ENCODE assay signal across 1 cellular context in the genomic region with DNA sequence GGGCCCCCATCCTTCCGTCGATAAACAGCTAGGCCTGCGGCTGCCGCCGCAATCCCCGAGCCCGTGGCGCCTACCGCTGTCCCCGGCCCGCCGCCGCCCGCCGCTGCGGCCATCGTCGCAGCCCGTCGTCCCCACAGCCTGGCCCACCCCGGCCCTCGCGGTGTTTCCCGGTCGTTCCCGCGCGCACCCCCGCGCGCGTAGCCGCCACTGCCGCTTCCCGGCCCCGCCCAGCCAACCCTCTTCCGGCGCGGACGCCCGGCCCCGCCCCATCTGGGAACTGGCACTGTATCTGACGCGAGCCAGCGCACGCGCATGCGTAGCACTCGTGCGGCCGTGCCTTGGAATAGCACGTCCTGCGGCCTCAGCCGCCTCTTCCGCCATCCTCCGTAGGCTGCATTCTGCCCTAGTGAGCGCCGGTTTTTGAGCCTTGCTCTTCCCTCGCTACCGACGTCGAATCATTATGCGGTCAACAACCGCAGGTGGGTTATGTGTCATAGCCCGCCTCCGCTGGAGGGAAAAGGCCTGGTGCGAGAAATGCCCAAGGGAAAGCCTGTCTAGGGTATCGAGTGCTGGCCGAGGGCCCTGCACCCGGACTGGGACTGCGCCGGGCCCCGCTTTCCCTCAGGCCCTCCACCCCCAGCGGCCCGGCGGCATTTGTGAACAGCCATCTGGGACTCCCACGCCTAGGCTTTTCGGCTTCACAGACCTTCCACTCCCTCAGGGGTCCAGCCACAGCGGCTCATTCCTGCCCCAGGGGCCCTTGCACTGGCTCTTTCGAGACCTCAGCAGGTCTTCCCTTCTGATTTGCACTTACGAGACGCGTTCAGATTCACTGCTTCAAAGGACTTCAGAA.
A peak's percentile ranks its signal among the peaks of the same experiment; 100 is the strongest.
TF ChIP-seq lines count a peak whose summit lies in the region.

A gene (minus strand): TSS at position 209 of the 853 bp plus-strand sequence. CDS start 96 bp downstream, at position 113.

TF ChIP-seq in GM12878, 131 proteins besides CTCF, POLR2A, EP300 and RAD21 (continued from another document and continues in another):
- TF ChIP-seq, protein P1, sequence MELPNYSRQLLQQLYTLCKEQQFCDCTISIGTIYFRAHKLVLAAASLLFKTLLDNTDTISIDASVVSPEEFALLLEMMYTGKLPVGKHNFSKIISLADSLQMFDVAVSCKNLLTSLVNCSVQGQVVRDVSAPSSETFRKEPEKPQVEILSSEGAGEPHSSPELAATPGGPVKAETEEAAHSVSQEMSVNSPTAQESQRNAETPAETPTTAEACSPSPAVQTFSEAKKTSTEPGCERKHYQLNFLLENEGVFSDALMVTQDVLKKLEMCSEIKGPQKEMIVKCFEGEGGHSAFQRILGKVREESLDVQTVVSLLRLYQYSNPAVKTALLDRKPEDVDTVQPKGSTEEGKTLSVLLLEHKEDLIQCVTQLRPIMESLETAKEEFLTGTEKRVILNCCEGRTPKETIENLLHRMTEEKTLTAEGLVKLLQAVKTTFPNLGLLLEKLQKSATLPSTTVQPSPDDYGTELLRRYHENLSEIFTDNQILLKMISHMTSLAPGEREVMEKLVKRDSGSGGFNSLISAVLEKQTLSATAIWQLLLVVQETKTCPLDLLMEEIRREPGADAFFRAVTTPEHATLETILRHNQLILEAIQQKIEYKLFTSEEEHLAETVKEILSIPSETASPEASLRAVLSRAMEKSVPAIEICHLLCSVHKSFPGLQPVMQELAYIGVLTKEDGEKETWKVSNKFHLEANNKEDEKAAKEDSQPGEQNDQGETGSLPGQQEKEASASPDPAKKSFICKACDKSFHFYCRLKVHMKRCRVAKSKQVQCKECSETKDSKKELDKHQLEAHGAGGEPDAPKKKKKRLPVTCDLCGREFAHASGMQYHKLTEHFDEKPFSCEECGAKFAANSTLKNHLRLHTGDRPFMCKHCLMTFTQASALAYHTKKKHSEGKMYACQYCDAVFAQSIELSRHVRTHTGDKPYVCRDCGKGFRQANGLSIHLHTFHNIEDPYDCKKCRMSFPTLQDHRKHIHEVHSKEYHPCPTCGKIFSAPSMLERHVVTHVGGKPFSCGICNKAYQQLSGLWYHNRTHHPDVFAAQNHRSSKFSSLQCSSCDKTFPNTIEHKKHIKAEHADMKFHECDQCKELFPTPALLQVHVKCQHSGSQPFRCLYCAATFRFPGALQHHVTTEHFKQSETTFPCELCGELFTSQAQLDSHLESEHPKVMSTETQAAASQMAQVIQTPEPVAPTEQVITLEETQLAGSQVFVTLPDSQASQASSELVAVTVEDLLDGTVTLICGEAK (IDR thresholded peaks at IDR 0.05; ENCODE audit: borderline replicate concordance): peak; percentile 44; the same call in 1 of the 2 replicates
- TF ChIP-seq CHD1 (IDR thresholded peaks at IDR 0.05; ENCODE audit: low read depth, low read length) (peak; percentile 59), CREB1 (IDR thresholded peaks at IDR 0.05; ENCODE audit: low read depth) (peak; percentile 74), NR2F1 (conservative IDR thresholded peaks at IDR 0.05) (peak; percentile 47; the same call in 1 of the 2 replicates), BMI1 (IDR thresholded peaks at IDR 0.05; ENCODE audit: borderline replicate concordance) (no peak), TCF12 (IDR thresholded peaks at IDR 0.05; ENCODE audit: low read depth, low read length) (0 out of 2 replicates have a peak, but pooled peaks have one; percentile 58), RELA (IDR thresholded peaks at IDR 0.05; ENCODE audit: borderline replicate concordance, partially characterized antibody) (no peak), BCL11A (IDR thresholded peaks at IDR 0.05; ENCODE audit: low read depth, low read length) (peak; percentile 68), TAF1 (IDR thresholded peaks at IDR 0.05; ENCODE audit: borderline replicate concordance, low read depth, low read length) (peak; percentile 65; the same call in 1 of the 2 replicates), HDGF (IDR thresholded peaks at IDR 0.05) (peak; percentile 86; the same call in 1 of the 2 replicates), IKZF1 (conservative IDR thresholded peaks at IDR 0.05) (peak; percentile 90), ZBED1 (IDR thresholded peaks at IDR 0.05; ENCODE audit: borderline replicate concordance) (0 out of 2 replicates have a peak, but pooled peaks have one; percentile 29), RBBP5 (conservative IDR thresholded peaks at IDR 0.05) (no peak), MYB (IDR thresholded peaks at IDR 0.05; ENCODE audit: borderline replicate concordance, low read depth, low read length) (no peak), SRF (IDR thresholded peaks at IDR 0.05; ENCODE audit: low read depth in 2 of 2, low read length in 2 of 2) (peak in 1 of 2 experiments; percentile 21; a peak in 1 of 4 replicates), NBN (IDR thresholded peaks at IDR 0.05) (peak; percentile 97), CHD2 (IDR thresholded peaks at IDR 0.05; ENCODE audit: borderline replicate concordance, low read depth, low read length) (peak; percentile 91), JUND (IDR thresholded peaks at IDR 0.05; ENCODE audit: low read depth, low read length) (0 out of 2 replicates have a peak, but pooled peaks have one; percentile 15), POLR2AphosphoS2 (IDR thresholded peaks at IDR 0.05; ENCODE audit: low read depth, low read length) (0 out of 2 replicates have a peak, but pooled peaks have one; percentile 62), KLF5 (IDR thresholded peaks at IDR 0.05; ENCODE audit: partially characterized antibody) (peak; percentile 69), YY1 (IDR thresholded peaks at IDR 0.05; ENCODE audit: low read depth, low read length) (peak; percentile 78), BRCA1 (IDR thresholded peaks at IDR 0.05; ENCODE audit: low read depth, low read length) (peak; percentile 64; the same call in 1 of the 2 replicates), ASH2L (IDR thresholded peaks at IDR 0.05; ENCODE audit: borderline replicate concordance, low read depth) (0 out of 2 replicates have a peak, but pooled peaks have one; percentile 64), SP1 (IDR thresholded peaks at IDR 0.05; ENCODE audit: low read depth, low read length) (peak; percentile 68), ZNF207 (IDR thresholded peaks at IDR 0.05; ENCODE audit: borderline replicate concordance) (peak; percentile 69; the same call in 1 of the 2 replicates), ZNF217 (IDR thresholded peaks at IDR 0.05) (peak; percentile 12; the same call in 1 of the 2 replicates), KAT2A (conservative IDR thresholded peaks at IDR 0.05; ENCODE audit: control insufficient read depth, low read depth, low read length) (no peak), EGR1 (IDR thresholded peaks at IDR 0.05; ENCODE audit: borderline replicate concordance in 1 of 2, low read depth in 2 of 2, low read length in 2 of 2) (peak in 1 of 2 experiments; percentile 77; a peak in 1 of 3 replicates), STAT3 (IDR thresholded peaks at IDR 0.05; ENCODE audit: low read depth, low read length) (0 out of 2 replicates have a peak, but pooled peaks have one; percentile 24), ESRRA (IDR thresholded peaks at IDR 0.05; ENCODE audit: low read length) (0 out of 2 replicates have a peak, but pooled peaks have one; percentile 31)
- TF ChIP-seq, protein P2, sequence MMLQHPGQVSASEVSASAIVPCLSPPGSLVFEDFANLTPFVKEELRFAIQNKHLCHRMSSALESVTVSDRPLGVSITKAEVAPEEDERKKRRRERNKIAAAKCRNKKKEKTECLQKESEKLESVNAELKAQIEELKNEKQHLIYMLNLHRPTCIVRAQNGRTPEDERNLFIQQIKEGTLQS (IDR thresholded peaks at IDR 0.05; ENCODE audit: borderline replicate concordance, extremely low read depth, low read depth, low read length): no peak
- TF ChIP-seq, protein P3, sequence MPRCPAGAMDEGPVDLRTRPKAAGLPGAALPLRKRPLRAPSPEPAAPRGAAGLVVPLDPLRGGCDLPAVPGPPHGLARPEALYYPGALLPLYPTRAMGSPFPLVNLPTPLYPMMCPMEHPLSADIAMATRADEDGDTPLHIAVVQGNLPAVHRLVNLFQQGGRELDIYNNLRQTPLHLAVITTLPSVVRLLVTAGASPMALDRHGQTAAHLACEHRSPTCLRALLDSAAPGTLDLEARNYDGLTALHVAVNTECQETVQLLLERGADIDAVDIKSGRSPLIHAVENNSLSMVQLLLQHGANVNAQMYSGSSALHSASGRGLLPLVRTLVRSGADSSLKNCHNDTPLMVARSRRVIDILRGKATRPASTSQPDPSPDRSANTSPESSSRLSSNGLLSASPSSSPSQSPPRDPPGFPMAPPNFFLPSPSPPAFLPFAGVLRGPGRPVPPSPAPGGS (IDR thresholded peaks at IDR 0.05; ENCODE audit: borderline replicate concordance, insufficient read depth, low read depth, low read length, poor library complexity, severe bottlenecking): no peak
- TF ChIP-seq, protein P4, sequence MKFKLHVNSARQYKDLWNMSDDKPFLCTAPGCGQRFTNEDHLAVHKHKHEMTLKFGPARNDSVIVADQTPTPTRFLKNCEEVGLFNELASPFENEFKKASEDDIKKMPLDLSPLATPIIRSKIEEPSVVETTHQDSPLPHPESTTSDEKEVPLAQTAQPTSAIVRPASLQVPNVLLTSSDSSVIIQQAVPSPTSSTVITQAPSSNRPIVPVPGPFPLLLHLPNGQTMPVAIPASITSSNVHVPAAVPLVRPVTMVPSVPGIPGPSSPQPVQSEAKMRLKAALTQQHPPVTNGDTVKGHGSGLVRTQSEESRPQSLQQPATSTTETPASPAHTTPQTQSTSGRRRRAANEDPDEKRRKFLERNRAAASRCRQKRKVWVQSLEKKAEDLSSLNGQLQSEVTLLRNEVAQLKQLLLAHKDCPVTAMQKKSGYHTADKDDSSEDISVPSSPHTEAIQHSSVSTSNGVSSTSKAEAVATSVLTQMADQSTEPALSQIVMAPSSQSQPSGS (IDR thresholded peaks at IDR 0.05; ENCODE audit: low read length): no peak; the same call in 1 of the 2 replicates
- TF ChIP-seq, protein P5, sequence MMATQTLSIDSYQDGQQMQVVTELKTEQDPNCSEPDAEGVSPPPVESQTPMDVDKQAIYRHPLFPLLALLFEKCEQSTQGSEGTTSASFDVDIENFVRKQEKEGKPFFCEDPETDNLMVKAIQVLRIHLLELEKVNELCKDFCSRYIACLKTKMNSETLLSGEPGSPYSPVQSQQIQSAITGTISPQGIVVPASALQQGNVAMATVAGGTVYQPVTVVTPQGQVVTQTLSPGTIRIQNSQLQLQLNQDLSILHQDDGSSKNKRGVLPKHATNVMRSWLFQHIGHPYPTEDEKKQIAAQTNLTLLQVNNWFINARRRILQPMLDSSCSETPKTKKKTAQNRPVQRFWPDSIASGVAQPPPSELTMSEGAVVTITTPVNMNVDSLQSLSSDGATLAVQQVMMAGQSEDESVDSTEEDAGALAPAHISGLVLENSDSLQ (IDR thresholded peaks at IDR 0.05): peak; percentile 52; the same call in 1 of the 2 replicates
- TF ChIP-seq, protein P6, sequence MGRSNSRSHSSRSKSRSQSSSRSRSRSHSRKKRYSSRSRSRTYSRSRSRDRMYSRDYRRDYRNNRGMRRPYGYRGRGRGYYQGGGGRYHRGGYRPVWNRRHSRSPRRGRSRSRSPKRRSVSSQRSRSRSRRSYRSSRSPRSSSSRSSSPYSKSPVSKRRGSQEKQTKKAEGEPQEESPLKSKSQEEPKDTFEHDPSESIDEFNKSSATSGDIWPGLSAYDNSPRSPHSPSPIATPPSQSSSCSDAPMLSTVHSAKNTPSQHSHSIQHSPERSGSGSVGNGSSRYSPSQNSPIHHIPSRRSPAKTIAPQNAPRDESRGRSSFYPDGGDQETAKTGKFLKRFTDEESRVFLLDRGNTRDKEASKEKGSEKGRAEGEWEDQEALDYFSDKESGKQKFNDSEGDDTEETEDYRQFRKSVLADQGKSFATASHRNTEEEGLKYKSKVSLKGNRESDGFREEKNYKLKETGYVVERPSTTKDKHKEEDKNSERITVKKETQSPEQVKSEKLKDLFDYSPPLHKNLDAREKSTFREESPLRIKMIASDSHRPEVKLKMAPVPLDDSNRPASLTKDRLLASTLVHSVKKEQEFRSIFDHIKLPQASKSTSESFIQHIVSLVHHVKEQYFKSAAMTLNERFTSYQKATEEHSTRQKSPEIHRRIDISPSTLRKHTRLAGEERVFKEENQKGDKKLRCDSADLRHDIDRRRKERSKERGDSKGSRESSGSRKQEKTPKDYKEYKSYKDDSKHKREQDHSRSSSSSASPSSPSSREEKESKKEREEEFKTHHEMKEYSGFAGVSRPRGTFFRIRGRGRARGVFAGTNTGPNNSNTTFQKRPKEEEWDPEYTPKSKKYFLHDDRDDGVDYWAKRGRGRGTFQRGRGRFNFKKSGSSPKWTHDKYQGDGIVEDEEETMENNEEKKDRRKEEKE (IDR thresholded peaks at IDR 0.05): no peak
- TF ChIP-seq, protein P7, sequence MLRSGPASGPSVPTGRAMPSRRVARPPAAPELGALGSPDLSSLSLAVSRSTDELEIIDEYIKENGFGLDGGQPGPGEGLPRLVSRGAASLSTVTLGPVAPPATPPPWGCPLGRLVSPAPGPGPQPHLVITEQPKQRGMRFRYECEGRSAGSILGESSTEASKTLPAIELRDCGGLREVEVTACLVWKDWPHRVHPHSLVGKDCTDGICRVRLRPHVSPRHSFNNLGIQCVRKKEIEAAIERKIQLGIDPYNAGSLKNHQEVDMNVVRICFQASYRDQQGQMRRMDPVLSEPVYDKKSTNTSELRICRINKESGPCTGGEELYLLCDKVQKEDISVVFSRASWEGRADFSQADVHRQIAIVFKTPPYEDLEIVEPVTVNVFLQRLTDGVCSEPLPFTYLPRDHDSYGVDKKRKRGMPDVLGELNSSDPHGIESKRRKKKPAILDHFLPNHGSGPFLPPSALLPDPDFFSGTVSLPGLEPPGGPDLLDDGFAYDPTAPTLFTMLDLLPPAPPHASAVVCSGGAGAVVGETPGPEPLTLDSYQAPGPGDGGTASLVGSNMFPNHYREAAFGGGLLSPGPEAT (IDR thresholded peaks at IDR 0.05; ENCODE audit: low read depth): peak; percentile 94
- TF ChIP-seq, protein P8, sequence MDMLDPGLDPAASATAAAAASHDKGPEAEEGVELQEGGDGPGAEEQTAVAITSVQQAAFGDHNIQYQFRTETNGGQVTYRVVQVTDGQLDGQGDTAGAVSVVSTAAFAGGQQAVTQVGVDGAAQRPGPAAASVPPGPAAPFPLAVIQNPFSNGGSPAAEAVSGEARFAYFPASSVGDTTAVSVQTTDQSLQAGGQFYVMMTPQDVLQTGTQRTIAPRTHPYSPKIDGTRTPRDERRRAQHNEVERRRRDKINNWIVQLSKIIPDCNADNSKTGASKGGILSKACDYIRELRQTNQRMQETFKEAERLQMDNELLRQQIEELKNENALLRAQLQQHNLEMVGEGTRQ (IDR thresholded peaks at IDR 0.05; ENCODE audit: borderline replicate concordance, low read depth, low read length): no peak; the same call in 1 of the 2 replicates
- TF ChIP-seq, protein P9, sequence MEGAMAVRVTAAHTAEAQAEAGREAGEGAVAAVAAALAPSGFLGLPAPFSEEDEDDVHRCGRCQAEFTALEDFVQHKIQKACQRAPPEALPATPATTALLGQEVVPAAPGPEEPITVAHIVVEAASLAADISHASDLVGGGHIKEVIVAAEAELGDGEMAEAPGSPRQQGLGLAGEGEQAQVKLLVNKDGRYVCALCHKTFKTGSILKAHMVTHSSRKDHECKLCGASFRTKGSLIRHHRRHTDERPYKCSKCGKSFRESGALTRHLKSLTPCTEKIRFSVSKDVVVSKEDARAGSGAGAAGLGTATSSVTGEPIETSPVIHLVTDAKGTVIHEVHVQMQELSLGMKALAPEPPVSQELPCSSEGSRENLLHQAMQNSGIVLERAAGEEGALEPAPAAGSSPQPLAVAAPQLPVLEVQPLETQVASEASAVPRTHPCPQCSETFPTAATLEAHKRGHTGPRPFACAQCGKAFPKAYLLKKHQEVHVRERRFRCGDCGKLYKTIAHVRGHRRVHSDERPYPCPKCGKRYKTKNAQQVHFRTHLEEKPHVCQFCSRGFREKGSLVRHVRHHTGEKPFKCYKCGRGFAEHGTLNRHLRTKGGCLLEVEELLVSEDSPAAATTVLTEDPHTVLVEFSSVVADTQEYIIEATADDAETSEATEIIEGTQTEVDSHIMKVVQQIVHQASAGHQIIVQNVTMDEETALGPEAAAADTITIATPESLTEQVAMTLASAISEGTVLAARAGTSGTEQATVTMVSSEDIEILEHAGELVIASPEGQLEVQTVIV (IDR thresholded peaks at IDR 0.05; ENCODE audit: borderline replicate concordance, partially characterized antibody): peak; percentile 80
